2 cellular contexts compared by ENCODE assay signal in genomic region chr9:84754461-84754860, GRCh38.
TF ChIP-seq lines count a peak whose summit lies in the region.

No MANE protein-coding gene starts in this region.

TF ChIP-seq in GM12878, 131 proteins besides CTCF, POLR2A, EP300 and RAD21 (continued from another document and continues in another):
- TF ChIP-seq BCL3 (IDR thresholded peaks at IDR 0.05; ENCODE audit: borderline replicate concordance, insufficient read depth, low read depth, low read length, poor library complexity, severe bottlenecking), result no peak
- no peak for TF ChIP-seq ZBTB40 (IDR thresholded peaks at IDR 0.05; ENCODE audit: borderline replicate concordance)
- TF ChIP-seq MEF2B (IDR thresholded peaks at IDR 0.05; ENCODE audit: partially characterized antibody, poor library complexity, severe bottlenecking), result peak; percentile 72
- TF ChIP-seq JUND (IDR thresholded peaks at IDR 0.05; ENCODE audit: low read depth, low read length), result no peak
- TF ChIP-seq YBX1 (IDR thresholded peaks at IDR 0.05), result no peak
- TF ChIP-seq ELK1 (IDR thresholded peaks at IDR 0.05; ENCODE audit: low read depth, low read length), result no peak
- TF ChIP-seq RELB (IDR thresholded peaks at IDR 0.05; ENCODE audit: low read depth), result 0 out of 2 replicates have a peak, but pooled peaks have one; percentile 34
- TF ChIP-seq USF1 (IDR thresholded peaks at IDR 0.05; ENCODE audit: borderline replicate concordance, extremely low read length, insufficient read depth, low read depth, low read length), result no peak
- TF ChIP-seq CREB1 (IDR thresholded peaks at IDR 0.05; ENCODE audit: low read depth), result no peak
- TF ChIP-seq LARP7 (IDR thresholded peaks at IDR 0.05), result no peak
- TF ChIP-seq RUNX3 (IDR thresholded peaks at IDR 0.05; ENCODE audit: low read length), result peak; percentile 73
- TF ChIP-seq RB1 (IDR thresholded peaks at IDR 0.05; ENCODE audit: borderline replicate concordance), result no peak
- TF ChIP-seq TBL1XR1 (IDR thresholded peaks at IDR 0.05; ENCODE audit: low read depth, low read length), result no peak

TF ChIP-seq in neural cell, 6 proteins besides CTCF, POLR2A, EP300 and RAD21 (continued from another document):
- TF ChIP-seq REST (IDR thresholded peaks at IDR 0.05; ENCODE audit: borderline replicate concordance), result no peak
